Comparison of ENCODE assay signal across 1 cellular context in the genomic region with DNA sequence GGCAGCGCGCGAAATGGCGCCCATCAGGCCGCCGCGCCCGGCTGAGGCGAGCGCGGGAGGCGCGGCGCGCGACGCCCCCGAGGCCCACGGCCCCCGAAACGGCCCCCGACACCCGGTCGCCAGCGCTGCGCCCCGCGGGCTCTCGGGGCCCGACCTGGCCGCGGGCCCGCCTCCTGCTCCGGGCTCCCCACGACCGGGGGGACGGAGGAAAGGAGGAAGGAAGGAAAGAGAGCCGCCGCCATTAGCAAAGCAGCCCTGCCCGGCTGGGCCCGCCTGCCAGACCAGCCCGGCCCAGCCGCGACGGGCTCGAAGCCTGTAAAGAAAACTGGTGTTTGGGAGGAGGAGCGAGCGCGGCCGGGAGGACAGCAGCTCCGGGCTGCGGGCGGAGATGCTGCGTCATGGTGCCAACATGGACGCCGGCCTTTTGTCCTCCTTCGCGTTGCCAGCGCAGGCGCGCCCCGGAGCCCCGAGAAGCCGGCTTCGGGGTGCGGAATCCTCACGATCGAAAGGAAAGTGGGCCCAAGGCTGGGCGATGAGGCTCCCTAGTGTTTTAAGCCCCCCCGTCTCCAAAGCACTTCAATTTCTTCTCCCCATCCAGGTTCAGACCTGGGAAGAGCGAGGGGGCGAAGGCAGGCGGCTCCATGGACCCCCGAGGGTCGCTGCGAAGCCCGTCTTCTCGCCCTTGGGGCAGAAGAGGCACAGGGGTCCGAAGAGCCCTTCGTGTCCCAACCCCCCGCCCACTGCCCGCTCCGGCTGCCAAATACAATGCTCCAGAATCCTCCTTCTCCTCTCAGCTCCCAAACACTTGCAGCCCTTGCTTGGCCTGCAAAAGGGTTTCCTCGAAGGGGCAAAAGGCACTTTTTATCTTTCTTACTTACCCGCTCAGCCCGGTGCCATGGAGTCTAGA.
A peak's percentile ranks its signal among the peaks of the same experiment; 100 is the strongest.
TF ChIP-seq lines count a peak whose summit lies in the region.

No MANE protein-coding gene starts in this region.

TF ChIP-seq in GM12878, 131 proteins besides CTCF, POLR2A, EP300 and RAD21:
- TF ChIP-seq POU2F2 (IDR thresholded peaks at IDR 0.05; ENCODE audit: borderline replicate concordance, low read depth, low read length) (0 out of 3 replicates have a peak, but pooled peaks have one; percentile 10), IRF4 (IDR thresholded peaks at IDR 0.05; ENCODE audit: low read depth, low read length) (no peak), CHD4 (IDR thresholded peaks at IDR 0.05) (no peak), ZNF207 (IDR thresholded peaks at IDR 0.05; ENCODE audit: borderline replicate concordance) (peak; percentile 27; the same call in 1 of the 2 replicates), NFXL1 (IDR thresholded peaks at IDR 0.05; ENCODE audit: borderline replicate concordance) (peak; percentile 95), TAF1 (IDR thresholded peaks at IDR 0.05; ENCODE audit: borderline replicate concordance, low read depth, low read length) (peak; percentile 72; the same call in 1 of the 2 replicates), SIN3A (IDR thresholded peaks at IDR 0.05; ENCODE audit: low read depth, low read length) (0 out of 2 replicates have a peak, but pooled peaks have one; percentile 40), TCF3 (IDR thresholded peaks at IDR 0.05; ENCODE audit: borderline replicate concordance, insufficient read depth, low read depth, low read length) (no peak), LARP7 (IDR thresholded peaks at IDR 0.05) (peak; percentile 53; the same call in 1 of the 2 replicates), ZNF217 (IDR thresholded peaks at IDR 0.05) (0 out of 2 replicates have a peak, but pooled peaks have one; percentile 5), CREM (IDR thresholded peaks at IDR 0.05; ENCODE audit: low read depth) (peak; percentile 36; the same call in 1 of the 2 replicates), YY1 (IDR thresholded peaks at IDR 0.05; ENCODE audit: low read depth, low read length) (peak; percentile 92), BACH1 (IDR thresholded peaks at IDR 0.05; ENCODE audit: borderline replicate concordance) (peak; percentile 87; the same call in 1 of the 2 replicates), POLR2AphosphoS5 (IDR thresholded peaks at IDR 0.05; ENCODE audit: low read length) (peak; percentile 41; the same call in 1 of the 2 replicates), PAX8 (IDR thresholded peaks at IDR 0.05) (0 out of 2 replicates have a peak, but pooled peaks have one; percentile 71), SMAD5 (IDR thresholded peaks at IDR 0.05; ENCODE audit: low read depth) (peak; percentile 47; the same call in 1 of the 2 replicates), TCF12 (IDR thresholded peaks at IDR 0.05; ENCODE audit: low read depth, low read length) (peak; percentile 7; the same call in 1 of the 2 replicates)
- TF ChIP-seq, protein P1, sequence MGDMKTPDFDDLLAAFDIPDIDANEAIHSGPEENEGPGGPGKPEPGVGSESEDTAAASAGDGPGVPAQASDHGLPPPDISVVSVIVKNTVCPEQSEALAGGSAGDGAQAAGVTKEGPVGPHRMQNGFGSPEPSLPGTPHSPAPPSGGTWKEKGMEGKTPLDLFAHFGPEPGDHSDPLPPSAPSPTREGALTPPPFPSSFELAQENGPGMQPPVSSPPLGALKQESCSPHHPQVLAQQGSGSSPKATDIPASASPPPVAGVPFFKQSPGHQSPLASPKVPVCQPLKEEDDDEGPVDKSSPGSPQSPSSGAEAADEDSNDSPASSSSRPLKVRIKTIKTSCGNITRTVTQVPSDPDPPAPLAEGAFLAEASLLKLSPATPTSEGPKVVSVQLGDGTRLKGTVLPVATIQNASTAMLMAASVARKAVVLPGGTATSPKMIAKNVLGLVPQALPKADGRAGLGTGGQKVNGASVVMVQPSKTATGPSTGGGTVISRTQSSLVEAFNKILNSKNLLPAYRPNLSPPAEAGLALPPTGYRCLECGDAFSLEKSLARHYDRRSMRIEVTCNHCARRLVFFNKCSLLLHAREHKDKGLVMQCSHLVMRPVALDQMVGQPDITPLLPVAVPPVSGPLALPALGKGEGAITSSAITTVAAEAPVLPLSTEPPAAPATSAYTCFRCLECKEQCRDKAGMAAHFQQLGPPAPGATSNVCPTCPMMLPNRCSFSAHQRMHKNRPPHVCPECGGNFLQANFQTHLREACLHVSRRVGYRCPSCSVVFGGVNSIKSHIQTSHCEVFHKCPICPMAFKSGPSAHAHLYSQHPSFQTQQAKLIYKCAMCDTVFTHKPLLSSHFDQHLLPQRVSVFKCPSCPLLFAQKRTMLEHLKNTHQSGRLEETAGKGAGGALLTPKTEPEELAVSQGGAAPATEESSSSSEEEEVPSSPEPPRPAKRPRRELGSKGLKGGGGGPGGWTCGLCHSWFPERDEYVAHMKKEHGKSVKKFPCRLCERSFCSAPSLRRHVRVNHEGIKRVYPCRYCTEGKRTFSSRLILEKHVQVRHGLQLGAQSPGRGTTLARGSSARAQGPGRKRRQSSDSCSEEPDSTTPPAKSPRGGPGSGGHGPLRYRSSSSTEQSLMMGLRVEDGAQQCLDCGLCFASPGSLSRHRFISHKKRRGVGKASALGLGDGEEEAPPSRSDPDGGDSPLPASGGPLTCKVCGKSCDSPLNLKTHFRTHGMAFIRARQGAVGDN (IDR thresholded peaks at IDR 0.05) = peak; percentile 64; the same call in 1 of the 2 replicates
- TF ChIP-seq, protein P2, sequence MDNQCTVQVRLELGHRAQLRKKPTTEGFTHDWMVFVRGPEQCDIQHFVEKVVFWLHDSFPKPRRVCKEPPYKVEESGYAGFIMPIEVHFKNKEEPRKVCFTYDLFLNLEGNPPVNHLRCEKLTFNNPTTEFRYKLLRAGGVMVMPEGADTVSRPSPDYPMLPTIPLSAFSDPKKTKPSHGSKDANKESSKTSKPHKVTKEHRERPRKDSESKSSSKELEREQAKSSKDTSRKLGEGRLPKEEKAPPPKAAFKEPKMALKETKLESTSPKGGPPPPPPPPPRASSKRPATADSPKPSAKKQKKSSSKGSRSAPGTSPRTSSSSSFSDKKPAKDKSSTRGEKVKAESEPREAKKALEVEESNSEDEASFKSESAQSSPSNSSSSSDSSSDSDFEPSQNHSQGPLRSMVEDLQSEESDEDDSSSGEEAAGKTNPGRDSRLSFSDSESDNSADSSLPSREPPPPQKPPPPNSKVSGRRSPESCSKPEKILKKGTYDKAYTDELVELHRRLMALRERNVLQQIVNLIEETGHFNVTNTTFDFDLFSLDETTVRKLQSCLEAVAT (IDR thresholded peaks at IDR 0.05) = peak; percentile 80; the same call in 1 of the 2 replicates
- TF ChIP-seq, protein P3, sequence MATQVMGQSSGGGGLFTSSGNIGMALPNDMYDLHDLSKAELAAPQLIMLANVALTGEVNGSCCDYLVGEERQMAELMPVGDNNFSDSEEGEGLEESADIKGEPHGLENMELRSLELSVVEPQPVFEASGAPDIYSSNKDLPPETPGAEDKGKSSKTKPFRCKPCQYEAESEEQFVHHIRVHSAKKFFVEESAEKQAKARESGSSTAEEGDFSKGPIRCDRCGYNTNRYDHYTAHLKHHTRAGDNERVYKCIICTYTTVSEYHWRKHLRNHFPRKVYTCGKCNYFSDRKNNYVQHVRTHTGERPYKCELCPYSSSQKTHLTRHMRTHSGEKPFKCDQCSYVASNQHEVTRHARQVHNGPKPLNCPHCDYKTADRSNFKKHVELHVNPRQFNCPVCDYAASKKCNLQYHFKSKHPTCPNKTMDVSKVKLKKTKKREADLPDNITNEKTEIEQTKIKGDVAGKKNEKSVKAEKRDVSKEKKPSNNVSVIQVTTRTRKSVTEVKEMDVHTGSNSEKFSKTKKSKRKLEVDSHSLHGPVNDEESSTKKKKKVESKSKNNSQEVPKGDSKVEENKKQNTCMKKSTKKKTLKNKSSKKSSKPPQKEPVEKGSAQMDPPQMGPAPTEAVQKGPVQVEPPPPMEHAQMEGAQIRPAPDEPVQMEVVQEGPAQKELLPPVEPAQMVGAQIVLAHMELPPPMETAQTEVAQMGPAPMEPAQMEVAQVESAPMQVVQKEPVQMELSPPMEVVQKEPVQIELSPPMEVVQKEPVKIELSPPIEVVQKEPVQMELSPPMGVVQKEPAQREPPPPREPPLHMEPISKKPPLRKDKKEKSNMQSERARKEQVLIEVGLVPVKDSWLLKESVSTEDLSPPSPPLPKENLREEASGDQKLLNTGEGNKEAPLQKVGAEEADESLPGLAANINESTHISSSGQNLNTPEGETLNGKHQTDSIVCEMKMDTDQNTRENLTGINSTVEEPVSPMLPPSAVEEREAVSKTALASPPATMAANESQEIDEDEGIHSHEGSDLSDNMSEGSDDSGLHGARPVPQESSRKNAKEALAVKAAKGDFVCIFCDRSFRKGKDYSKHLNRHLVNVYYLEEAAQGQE (IDR thresholded peaks at IDR 0.05; ENCODE audit: low read depth, low read length) = 0 out of 2 replicates have a peak, but pooled peaks have one; percentile 20
- TF ChIP-seq, protein P4, sequence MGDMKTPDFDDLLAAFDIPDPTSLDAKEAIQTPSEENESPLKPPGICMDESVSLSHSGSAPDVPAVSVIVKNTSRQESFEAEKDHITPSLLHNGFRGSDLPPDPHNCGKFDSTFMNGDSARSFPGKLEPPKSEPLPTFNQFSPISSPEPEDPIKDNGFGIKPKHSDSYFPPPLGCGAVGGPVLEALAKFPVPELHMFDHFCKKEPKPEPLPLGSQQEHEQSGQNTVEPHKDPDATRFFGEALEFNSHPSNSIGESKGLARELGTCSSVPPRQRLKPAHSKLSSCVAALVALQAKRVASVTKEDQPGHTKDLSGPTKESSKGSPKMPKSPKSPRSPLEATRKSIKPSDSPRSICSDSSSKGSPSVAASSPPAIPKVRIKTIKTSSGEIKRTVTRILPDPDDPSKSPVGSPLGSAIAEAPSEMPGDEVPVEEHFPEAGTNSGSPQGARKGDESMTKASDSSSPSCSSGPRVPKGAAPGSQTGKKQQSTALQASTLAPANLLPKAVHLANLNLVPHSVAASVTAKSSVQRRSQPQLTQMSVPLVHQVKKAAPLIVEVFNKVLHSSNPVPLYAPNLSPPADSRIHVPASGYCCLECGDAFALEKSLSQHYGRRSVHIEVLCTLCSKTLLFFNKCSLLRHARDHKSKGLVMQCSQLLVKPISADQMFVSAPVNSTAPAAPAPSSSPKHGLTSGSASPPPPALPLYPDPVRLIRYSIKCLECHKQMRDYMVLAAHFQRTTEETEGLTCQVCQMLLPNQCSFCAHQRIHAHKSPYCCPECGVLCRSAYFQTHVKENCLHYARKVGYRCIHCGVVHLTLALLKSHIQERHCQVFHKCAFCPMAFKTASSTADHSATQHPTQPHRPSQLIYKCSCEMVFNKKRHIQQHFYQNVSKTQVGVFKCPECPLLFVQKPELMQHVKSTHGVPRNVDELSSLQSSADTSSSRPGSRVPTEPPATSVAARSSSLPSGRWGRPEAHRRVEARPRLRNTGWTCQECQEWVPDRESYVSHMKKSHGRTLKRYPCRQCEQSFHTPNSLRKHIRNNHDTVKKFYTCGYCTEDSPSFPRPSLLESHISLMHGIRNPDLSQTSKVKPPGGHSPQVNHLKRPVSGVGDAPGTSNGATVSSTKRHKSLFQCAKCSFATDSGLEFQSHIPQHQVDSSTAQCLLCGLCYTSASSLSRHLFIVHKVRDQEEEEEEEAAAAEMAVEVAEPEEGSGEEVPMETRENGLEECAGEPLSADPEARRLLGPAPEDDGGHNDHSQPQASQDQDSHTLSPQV (IDR thresholded peaks at IDR 0.05) = no peak
- TF ChIP-seq, protein P5, sequence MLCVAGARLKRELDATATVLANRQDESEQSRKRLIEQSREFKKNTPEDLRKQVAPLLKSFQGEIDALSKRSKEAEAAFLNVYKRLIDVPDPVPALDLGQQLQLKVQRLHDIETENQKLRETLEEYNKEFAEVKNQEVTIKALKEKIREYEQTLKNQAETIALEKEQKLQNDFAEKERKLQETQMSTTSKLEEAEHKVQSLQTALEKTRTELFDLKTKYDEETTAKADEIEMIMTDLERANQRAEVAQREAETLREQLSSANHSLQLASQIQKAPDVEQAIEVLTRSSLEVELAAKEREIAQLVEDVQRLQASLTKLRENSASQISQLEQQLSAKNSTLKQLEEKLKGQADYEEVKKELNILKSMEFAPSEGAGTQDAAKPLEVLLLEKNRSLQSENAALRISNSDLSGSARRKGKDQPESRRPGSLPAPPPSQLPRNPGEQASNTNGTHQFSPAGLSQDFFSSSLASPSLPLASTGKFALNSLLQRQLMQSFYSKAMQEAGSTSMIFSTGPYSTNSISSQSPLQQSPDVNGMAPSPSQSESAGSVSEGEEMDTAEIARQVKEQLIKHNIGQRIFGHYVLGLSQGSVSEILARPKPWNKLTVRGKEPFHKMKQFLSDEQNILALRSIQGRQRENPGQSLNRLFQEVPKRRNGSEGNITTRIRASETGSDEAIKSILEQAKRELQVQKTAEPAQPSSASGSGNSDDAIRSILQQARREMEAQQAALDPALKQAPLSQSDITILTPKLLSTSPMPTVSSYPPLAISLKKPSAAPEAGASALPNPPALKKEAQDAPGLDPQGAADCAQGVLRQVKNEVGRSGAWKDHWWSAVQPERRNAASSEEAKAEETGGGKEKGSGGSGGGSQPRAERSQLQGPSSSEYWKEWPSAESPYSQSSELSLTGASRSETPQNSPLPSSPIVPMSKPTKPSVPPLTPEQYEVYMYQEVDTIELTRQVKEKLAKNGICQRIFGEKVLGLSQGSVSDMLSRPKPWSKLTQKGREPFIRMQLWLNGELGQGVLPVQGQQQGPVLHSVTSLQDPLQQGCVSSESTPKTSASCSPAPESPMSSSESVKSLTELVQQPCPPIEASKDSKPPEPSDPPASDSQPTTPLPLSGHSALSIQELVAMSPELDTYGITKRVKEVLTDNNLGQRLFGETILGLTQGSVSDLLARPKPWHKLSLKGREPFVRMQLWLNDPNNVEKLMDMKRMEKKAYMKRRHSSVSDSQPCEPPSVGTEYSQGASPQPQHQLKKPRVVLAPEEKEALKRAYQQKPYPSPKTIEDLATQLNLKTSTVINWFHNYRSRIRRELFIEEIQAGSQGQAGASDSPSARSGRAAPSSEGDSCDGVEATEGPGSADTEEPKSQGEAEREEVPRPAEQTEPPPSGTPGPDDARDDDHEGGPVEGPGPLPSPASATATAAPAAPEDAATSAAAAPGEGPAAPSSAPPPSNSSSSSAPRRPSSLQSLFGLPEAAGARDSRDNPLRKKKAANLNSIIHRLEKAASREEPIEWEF (IDR thresholded peaks at IDR 0.05; ENCODE audit: insufficient replicate concordance, low read depth, low read length) = no peak
